Comparison of ENCODE assay signal across 12 cellular contexts in the genomic region with DNA sequence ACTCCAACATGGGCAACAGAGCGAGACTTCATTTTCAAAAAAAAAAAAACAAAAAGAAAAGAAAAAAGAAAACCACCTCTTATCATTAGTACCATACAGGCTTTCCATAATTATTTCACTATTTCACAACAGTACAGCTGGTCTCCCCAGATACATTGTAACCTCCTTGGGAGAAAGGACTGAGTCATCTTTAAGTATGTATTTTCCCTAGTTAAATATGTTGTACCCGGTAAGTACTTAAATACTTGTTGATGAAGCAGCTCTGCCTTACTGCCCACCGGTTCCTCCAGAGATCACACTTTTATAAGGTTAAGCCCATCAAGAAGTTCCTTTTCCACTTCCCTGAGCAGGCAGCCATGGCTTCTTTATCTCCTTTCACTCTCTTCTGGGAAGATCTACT.
DNase-seq lines count a peak whose midpoint lies in the region; ATAC-seq and TF ChIP-seq lines count a peak whose summit lies in the region.
"Had no signal": no experiment of that assay in that cellular context is flagged by ENCODE, and none has a peak within 500 bp of the region (broad histone marks: within the 10 kb centered on the region; RNA-seq: fewer than 3 reads in every experiment).

No MANE protein-coding gene starts in this region.

- no peaks in the 10 kb centered on the region for H3K27me3 ChIP-seq in RWPE2 (ENCODE audit: insufficient read depth, poor library complexity, severe bottlenecking)
- no peaks in the 10 kb centered on the region for H3K27me3 ChIP-seq in ascending aorta
- H3K27me3 ChIP-seq: dorsolateral prefrontal cortex had no signal

- no peak overlapping the region for H3K27ac Mint-ChIP-seq in activated T-helper 1 cell treated with anti-CD3 and anti-CD28 coated beads, Interleukin-12 subunit alpha, Interleukin-12 subunit beta, Interleukin-2, Interleukin-4 antibody, amounts not matched to agents 30 ng/mL and 10 ng/mL and 1 ng/mL, durations not matched to agents 14 hours and 24 hours and 36 hours
- H3K27ac Mint-ChIP-seq: activated T-helper 17 cell treated with anti-CD3 and anti-CD28 coated beads, Interleukin-2, amount 50 U/mL, for 72 hours had no signal

- H3K36me3 Mint-ChIP-seq in activated T-helper 1 cell treated with anti-CD3 and anti-CD28 coated beads, Interleukin-12 subunit alpha, Interleukin-12 subunit beta, Interleukin-2, Interleukin-4 antibody, amounts not matched to agents 30 ng/mL and 10 ng/mL and 1 ng/mL, durations not matched to agents 14 hours and 24 hours and 36 hours (ENCODE audit: low read depth), result peaks cover 14% of the 10 kb centered on the region

- DNase-seq in CMK (ENCODE audit: low read depth) (peak; percentile 24), RWPE2 (ENCODE audit: low spot score) (no peak), fibroblast of the conjunctiva (ENCODE audit: low read depth) (peak; percentile 41), NCI-H2107 treated with DMSO at 0.1 percent for 48 hours (lab: John Stamatoyannopoulos, UW; ENCODE audit: unreplicated experiment) (no peak), NCI-H82 treated with DMSO at 0.1 percent for 48 hours (lab: John Stamatoyannopoulos, UW; ENCODE audit: unreplicated experiment) (no peak), ascending aorta (ENCODE audit: low spot score in 2 of 2) (no peak)
- no peak for DNase-seq in activated T-helper 1 cell treated with anti-CD3 and anti-CD28 coated beads, Interleukin-12 subunit alpha, Interleukin-12 subunit beta, Interleukin-2, Interleukin-4 antibody, amounts not matched to agents 30 ng/mL and 10 ng/mL and 1 ng/mL, durations not matched to agents 14 hours and 24 hours and 36 hours (ENCODE audit: low spot score)
- DNase-seq: dorsolateral prefrontal cortex, NCI-H1417 treated with DMSO at 0.1 percent for 48 hours had no signal

- peaks cover 20% of the 10 kb centered on the region for H3K4me1 Mint-ChIP-seq in activated T-helper 1 cell treated with anti-CD3 and anti-CD28 coated beads, Interleukin-12 subunit alpha, Interleukin-12 subunit beta, Interleukin-2, Interleukin-4 antibody, amounts not matched to agents 30 ng/mL and 10 ng/mL and 1 ng/mL, durations not matched to agents 14 hours and 24 hours and 36 hours (ENCODE audit: low read depth)
- H3K4me1 Mint-ChIP-seq: activated T-helper 17 cell treated with anti-CD3 and anti-CD28 coated beads, Interleukin-2, amount 50 U/mL, for 72 hours had no signal

- ATAC-seq in HG02571 (IDR thresholded peaks at IDR 0.05; ENCODE audit: unreplicated experiment) (peak; percentile 5), RWPE2 (ENCODE audit: low read depth) (peak; percentile 68)
- ATAC-seq: Panc1 had no signal

- H3K9me3 ChIP-seq in RWPE2 (ENCODE audit: severe bottlenecking) (no peaks in the 10 kb centered on the region), ascending aorta (no peaks in the 10 kb centered on the region)

- peaks cover 17% of the 10 kb centered on the region for H3K9me3 Mint-ChIP-seq in activated T-helper 1 cell treated with anti-CD3 and anti-CD28 coated beads, Interleukin-12 subunit alpha, Interleukin-12 subunit beta, Interleukin-2, Interleukin-4 antibody, amounts not matched to agents 30 ng/mL and 10 ng/mL and 1 ng/mL, durations not matched to agents 14 hours and 24 hours and 36 hours
- H3K9me3 Mint-ChIP-seq: activated T-helper 17 cell treated with anti-CD3 and anti-CD28 coated beads, Interleukin-2, amount 50 U/mL, for 72 hours had no signal

- intact Hi-C loops in ascending aorta (cut with DNase I), result no loop called here
- intact Hi-C loops in activated T-helper 1 cell treated with anti-CD3 and anti-CD28 coated beads, Interleukin-12 subunit alpha, Interleukin-12 subunit beta, Interleukin-2, Interleukin-4 antibody, amounts not matched to agents 30 ng/mL and 10 ng/mL and 1 ng/mL, durations not matched to agents 14 hours and 24 hours and 36 hours (cut with micrococcal nuclease), result no loop called here

- H3K27ac ChIP-seq in RWPE2 (ENCODE audit: poor library complexity, severe bottlenecking) (no peak overlapping the region), ascending aorta (no peak overlapping the region)

- no peaks in the 10 kb centered on the region for H3K27me3 Mint-ChIP-seq in activated T-helper 1 cell treated with anti-CD3 and anti-CD28 coated beads, Interleukin-12 subunit alpha, Interleukin-12 subunit beta, Interleukin-2, Interleukin-4 antibody, amounts not matched to agents 30 ng/mL and 10 ng/mL and 1 ng/mL, durations not matched to agents 14 hours and 24 hours and 36 hours (ENCODE audit: insufficient read depth)
- H3K27me3 Mint-ChIP-seq: activated T-helper 17 cell treated with anti-CD3 and anti-CD28 coated beads, Interleukin-2, amount 50 U/mL, for 72 hours had no signal

- H3K4me1 ChIP-seq in RWPE2 (ENCODE audit: insufficient read depth, poor library complexity, severe bottlenecking) (no peaks in the 10 kb centered on the region), ascending aorta (no peaks in the 10 kb centered on the region)

- H3K36me3 ChIP-seq in RWPE2 (ENCODE audit: low read depth) (no peaks in the 10 kb centered on the region), ascending aorta (no peaks in the 10 kb centered on the region)

- TF ChIP-seq CTCF in RWPE2 (IDR thresholded peaks at IDR 0.05; ENCODE audit: poor library complexity, severe bottlenecking) (no peak), ascending aorta (IDR thresholded peaks at IDR 0.05) (no peak)

- H3K4me3 Mint-ChIP-seq in activated T-helper 1 cell treated with anti-CD3 and anti-CD28 coated beads, Interleukin-12 subunit alpha, Interleukin-12 subunit beta, Interleukin-2, Interleukin-4 antibody, amounts not matched to agents 30 ng/mL and 10 ng/mL and 1 ng/mL, durations not matched to agents 14 hours and 24 hours and 36 hours, result no peak overlapping the region
- H3K4me3 Mint-ChIP-seq: activated T-helper 17 cell treated with anti-CD3 and anti-CD28 coated beads, Interleukin-2, amount 50 U/mL, for 72 hours had no signal

- H3K4me3 ChIP-seq in RWPE2 (ENCODE audit: severe bottlenecking) (no peak overlapping the region), ascending aorta (no peak overlapping the region)
- H3K4me3 ChIP-seq: dorsolateral prefrontal cortex had no signal

Comparison
In these comparisons a context has a peak if more than half of its experiments do, and no peak if none do; other contexts are left out.
1. DNase-seq: peak in CMK (single experiment) and fibroblast of the conjunctiva (single experiment); none in RWPE2 (single experiment), NCI-H2107 treated with DMSO at 0.1 percent for 48 hours (single experiment), NCI-H82 treated with DMSO at 0.1 percent for 48 hours (single experiment), ascending aorta (0 of 2) and activated T-helper 1 cell treated with anti-CD3 and anti-CD28 coated beads, Interleukin-12 subunit alpha, Interleukin-12 subunit beta, Interleukin-2, Interleukin-4 antibody, amounts not matched to agents 30 ng/mL and 10 ng/mL and 1 ng/mL, durations not matched to agents 14 hours and 24 hours and 36 hours (single experiment).